ENCODE assay signal across 8 cellular contexts in genomic region chr2:8676191-8676914, GRCh38. TPM values are rescaled to one million over a fixed set of nuclear protein-coding genes. Genes with fewer than 3 reads are reported as not detected.
DNase-seq lines count a peak whose midpoint lies in the region; ATAC-seq and TF ChIP-seq lines count a peak whose summit lies in the region.

No MANE protein-coding gene starts in this region.

- H3K4me3 ChIP-seq in AG10803 (ENCODE audit: low read length): peak overlapping the region; percentile 60
- H3K4me3 ChIP-seq in WERI-Rb-1 (ENCODE audit: low read depth, low read length): no peak overlapping the region
- H3K4me3 ChIP-seq in neural progenitor cell: peak overlapping the region; percentile 45
- no peak overlapping the region for H3K4me3 ChIP-seq in MM.1S (ENCODE audit: low read length)

- peak overlapping the region; percentile 100 for H3K27ac ChIP-seq in WERI-Rb-1
- no peak overlapping the region for H3K27ac ChIP-seq in neural progenitor cell
- no peak overlapping the region for H3K27ac ChIP-seq in MM.1S (ENCODE audit: low read length)

- H2AFZ ChIP-seq in neural progenitor cell (replicated peaks) (no peak overlapping the region), MM.1S (ENCODE audit: low read length) (no peak overlapping the region)

- H3K9me2 ChIP-seq in MM.1S (replicated peaks; ENCODE audit: insufficient read depth, low read length): no peaks in the 10 kb centered on the region

- H3K36me3 Mint-ChIP-seq in glutamatergic neuron (ENCODE audit: unreplicated experiment) (peaks cover 20% of the 10 kb centered on the region), neural progenitor cell (peaks cover 10% of the 10 kb centered on the region)

- DNase-seq in AG10803 (ENCODE audit: low read depth): peak; percentile 91
- DNase-seq in WERI-Rb-1: no peak
- DNase-seq in glutamatergic neuron: peak; percentile 33
- peak; percentile 26 for DNase-seq in neural progenitor cell (ENCODE audit: low spot score)
- no peak for DNase-seq in MM.1S
- DNase-seq in stimulated activated CD4-positive, alpha-beta T cell treated with anti-CD3 and anti-CD28 coated beads, Interleukin-2, amount 100 ng/mL, for 24 hours: no peak

- peak overlapping the region; percentile 85 for H3K4me2 ChIP-seq in neural progenitor cell
- no peak overlapping the region for H3K4me2 ChIP-seq in MM.1S (ENCODE audit: low read depth, low read length)

- H3K4me1 ChIP-seq in neural progenitor cell (peaks cover 38% of the 10 kb centered on the region), MM.1S (ENCODE audit: low read length) (peaks cover 20% of the 10 kb centered on the region)

- H3K27ac Mint-ChIP-seq in glutamatergic neuron (ENCODE audit: unreplicated experiment) (no peak overlapping the region), neural progenitor cell (peak overlapping the region; percentile 99)

- no peak for ATAC-seq in GM18909 (IDR thresholded peaks at IDR 0.05; ENCODE audit: poor library complexity, unreplicated experiment)
- no peak for ATAC-seq in GM19324 (IDR thresholded peaks at IDR 0.05; ENCODE audit: low FRiP score, unreplicated experiment)

- H3K79me2 ChIP-seq in neural progenitor cell (ENCODE audit: low read depth) (no peaks in the 10 kb centered on the region), MM.1S (ENCODE audit: low read length) (no peaks in the 10 kb centered on the region)

- TF ChIP-seq CTCF in AG10803 (conservative IDR thresholded peaks at IDR 0.05; ENCODE audit: low read length): no peak
- TF ChIP-seq CTCF in WERI-Rb-1 (IDR thresholded peaks at IDR 0.05; ENCODE audit: low read depth, low read length): no peak
- no peak for TF ChIP-seq CTCF in glutamatergic neuron (IDR thresholded peaks at IDR 0.05; ENCODE audit: partially characterized antibody, unreplicated experiment)
- no peak for TF ChIP-seq CTCF in neural progenitor cell (IDR thresholded peaks at IDR 0.05)
- TF ChIP-seq CTCF in MM.1S (IDR thresholded peaks at IDR 0.05; ENCODE audit: low read length): no peak

- H3K9me3 Mint-ChIP-seq in glutamatergic neuron (ENCODE audit: unreplicated experiment) (peaks cover 11% of the 10 kb centered on the region), neural progenitor cell (peaks cover 27% of the 10 kb centered on the region)

- H3K27me3 ChIP-seq in WERI-Rb-1 (ENCODE audit: insufficient read depth, low read depth, severe bottlenecking): no peaks in the 10 kb centered on the region
- H3K27me3 ChIP-seq in neural progenitor cell: peaks cover 23% of the 10 kb centered on the region
- no peaks in the 10 kb centered on the region for H3K27me3 ChIP-seq in MM.1S (replicated peaks; ENCODE audit: insufficient read depth, low read length)

- H3K4me3 Mint-ChIP-seq in glutamatergic neuron (ENCODE audit: unreplicated experiment) (peak overlapping the region; percentile 80), neural progenitor cell (peak overlapping the region; percentile 88)

- peaks cover 11% of the 10 kb centered on the region for H3K4me1 Mint-ChIP-seq in glutamatergic neuron (ENCODE audit: low read depth, unreplicated experiment)
- peaks cover 42% of the 10 kb centered on the region for H3K4me1 Mint-ChIP-seq in neural progenitor cell

- peaks cover 49% of the 10 kb centered on the region for H3F3A ChIP-seq in neural progenitor cell (ENCODE audit: low read depth)
- H3F3A ChIP-seq in MM.1S (ENCODE audit: insufficient read depth, low read length): peaks cover 18% of the 10 kb centered on the region

- H3K27me3 Mint-ChIP-seq in glutamatergic neuron (ENCODE audit: unreplicated experiment) (peaks cover 4% of the 10 kb centered on the region), neural progenitor cell (ENCODE audit: insufficient read depth, low read depth) (peaks cover 12% of the 10 kb centered on the region)

- H4K20me1 ChIP-seq in neural progenitor cell (ENCODE audit: low read depth) (no peaks in the 10 kb centered on the region), MM.1S (ENCODE audit: insufficient read depth, low read length) (no peaks in the 10 kb centered on the region)

- H3K36me3 ChIP-seq in WERI-Rb-1 (peaks cover 3% of the 10 kb centered on the region; the same call in 1 of the 2 replicates), neural progenitor cell (no peaks in the 10 kb centered on the region), MM.1S (replicated peaks; ENCODE audit: insufficient read depth, low read length) (no peaks in the 10 kb centered on the region)

- H3K9me3 ChIP-seq in WERI-Rb-1 (ENCODE audit: severe bottlenecking): peaks cover 23% of the 10 kb centered on the region
- peaks cover 11% of the 10 kb centered on the region for H3K9me3 ChIP-seq in neural progenitor cell (ENCODE audit: low read depth)
- H3K9me3 ChIP-seq in MM.1S (replicated peaks; ENCODE audit: insufficient read depth, low read length): no peaks in the 10 kb centered on the region

- H3K9ac ChIP-seq in neural progenitor cell (no peak overlapping the region), MM.1S (ENCODE audit: low read length) (no peak overlapping the region)

RNA-seq across cellular contexts. Expression of gene ID2, which starts 5.5 kb away (rescaled TPM):
- total RNA-seq in glutamatergic neuron (ENCODE audit: unreplicated experiment) (13.2 TPM), neural progenitor cell (ENCODE audit: low replicate concordance) (140 and 224 TPM in 2 replicates)

Comparison
In these comparisons a context has a peak if more than half of its experiments do, and no peak if none do; other contexts are left out.
1. DNase-seq: peak in AG10803 (single experiment), glutamatergic neuron (single experiment) and neural progenitor cell (single experiment); none in WERI-Rb-1 (single experiment), MM.1S (single experiment) and stimulated activated CD4-positive, alpha-beta T cell treated with anti-CD3 and anti-CD28 coated beads, Interleukin-2, amount 100 ng/mL, for 24 hours (0 of 2).
2. H3K4me3 ChIP-seq: peak in AG10803 (single experiment) and neural progenitor cell (single experiment); none in WERI-Rb-1 (single experiment) and MM.1S (single experiment).